In the genomic region with DNA sequence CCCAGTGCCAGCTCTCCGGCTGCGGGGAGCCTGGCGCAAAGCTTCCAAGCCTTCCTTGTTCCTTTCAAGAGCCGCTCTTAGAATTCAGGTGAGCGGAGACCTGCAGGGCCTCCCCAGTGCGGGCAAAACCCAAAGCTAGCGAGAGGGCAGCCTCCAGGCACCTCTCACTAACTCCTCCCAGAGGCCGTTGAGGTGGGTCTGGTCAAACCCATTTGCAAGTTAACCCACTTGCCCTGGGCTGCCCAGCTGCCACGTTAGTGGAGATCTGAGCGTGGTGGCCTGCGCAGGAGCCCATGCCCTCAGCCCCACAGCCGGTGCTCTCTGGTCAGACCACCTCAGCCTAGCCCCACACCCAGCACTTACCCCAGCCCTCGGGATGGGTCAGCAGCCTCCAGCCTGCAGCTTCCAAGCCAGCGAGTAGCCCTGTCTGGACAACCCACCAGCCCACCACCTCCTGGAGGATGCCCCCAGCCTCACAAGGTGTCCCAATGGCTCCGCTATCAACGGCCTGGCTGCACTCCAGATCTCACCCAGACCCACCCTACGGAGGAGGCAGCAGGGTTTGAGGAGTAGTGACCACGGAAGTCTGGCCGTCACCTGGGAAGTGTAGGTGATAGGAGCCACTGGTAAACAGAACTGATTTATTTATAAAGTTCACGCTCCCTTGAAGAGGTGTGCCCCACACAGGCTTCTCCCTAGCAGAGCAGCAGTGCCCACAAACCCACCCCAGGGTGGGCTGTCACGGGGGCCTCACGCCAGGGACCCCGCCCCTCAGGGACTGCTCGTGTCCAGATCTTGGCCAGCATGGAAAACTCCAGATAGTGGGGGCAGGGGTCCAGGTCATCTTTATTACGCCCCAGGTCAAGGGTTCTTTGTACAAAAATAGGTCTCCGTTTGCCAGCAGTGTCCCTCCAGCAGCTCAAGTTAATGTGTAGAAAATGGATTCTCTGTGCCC, we compare ENCODE assay signal across 8 cellular contexts. TPM values are rescaled to one million over a fixed set of nuclear protein-coding genes. Genes with fewer than 3 reads are reported as not detected.
DNase-seq lines count a peak whose midpoint lies in the region; ATAC-seq, FAIRE-seq and TF ChIP-seq lines count a peak whose summit lies in the region.
"Had no signal": no experiment of that assay in that cellular context is flagged by ENCODE, and none has a peak within 500 bp of the region (broad histone marks: within the 10 kb centered on the region; RNA-seq: fewer than 3 reads in every experiment).

No MANE protein-coding gene starts in this region.

- H3K4me1 Mint-ChIP-seq in activated CD8-positive, alpha-beta T cell treated with anti-CD3 and anti-CD28 coated beads, Interleukin-2, amount 10 ng/mL, durations not matched to agents 7 days and 5 days (ENCODE audit: low read depth), result peaks cover 36% of the 10 kb centered on the region
- H3K4me1 Mint-ChIP-seq in stimulated activated effector memory CD8-positive, alpha-beta T cell treated with anti-CD3 and anti-CD28 coated beads, Interleukin-12 subunit alpha, Interleukin-12 subunit beta, amount 100 ng/mL, for 72 hours, result peaks cover 34% of the 10 kb centered on the region

- dilution Hi-C loops in keratinocyte (cut with MboI; ENCODE audit: extremely low pct_ligation_motif_present, low sequenced_read_pairs), result no loop called here

- no peak for FAIRE-seq in keratinocyte (lab: Jason Lieb, UNC)
- FAIRE-seq: GM18507 had no signal

- no peak overlapping the region for H3K27ac Mint-ChIP-seq in activated CD8-positive, alpha-beta T cell treated with anti-CD3 and anti-CD28 coated beads, Interleukin-2, amount 10 ng/mL, durations not matched to agents 7 days and 5 days
- H3K27ac Mint-ChIP-seq in stimulated activated effector memory CD8-positive, alpha-beta T cell treated with anti-CD3 and anti-CD28 coated beads, Interleukin-12 subunit alpha, Interleukin-12 subunit beta, amount 100 ng/mL, for 72 hours, result peak overlapping the region; percentile 54

- no peak for ATAC-seq in activated CD8-positive, alpha-beta T cell treated with anti-CD3 and anti-CD28 coated beads, Interleukin-2, amount 10 ng/mL, durations not matched to agents 7 days and 5 days
- ATAC-seq in stimulated activated effector memory CD8-positive, alpha-beta T cell treated with anti-CD3 and anti-CD28 coated beads, Interleukin-12 subunit alpha, Interleukin-12 subunit beta, amount 100 ng/mL, for 72 hours, result no peak

- no peak overlapping the region for H3K4me3 ChIP-seq in keratinocyte (ENCODE audit: control insufficient read depth in 2 of 3, extremely low read depth in 1 of 3, insufficient read depth in 2 of 3, low read depth in 1 of 3, low read length in 3 of 3)

- POLR2A ChIA-PET in activated CD8-positive, alpha-beta T cell treated with anti-CD3 and anti-CD28 coated beads, Interleukin-2, amount 10 ng/mL, durations not matched to agents 7 days and 5 days (lab: Charles Lee), result no interaction called here

- H3K4me3 Mint-ChIP-seq in activated CD8-positive, alpha-beta T cell treated with anti-CD3 and anti-CD28 coated beads, Interleukin-2, amount 10 ng/mL, durations not matched to agents 7 days and 5 days, result peak overlapping the region; percentile 28
- H3K4me3 Mint-ChIP-seq in stimulated activated effector memory CD8-positive, alpha-beta T cell treated with anti-CD3 and anti-CD28 coated beads, Interleukin-12 subunit alpha, Interleukin-12 subunit beta, amount 100 ng/mL, for 72 hours, result peak overlapping the region; percentile 71

- H3K36me3 ChIP-seq in keratinocyte (ENCODE audit: control insufficient read depth in 2 of 2, extremely low read depth in 1 of 2, insufficient read depth in 2 of 2, low read length in 2 of 2), result no peaks in the 10 kb centered on the region

- H3K36me3 Mint-ChIP-seq in activated CD8-positive, alpha-beta T cell treated with anti-CD3 and anti-CD28 coated beads, Interleukin-2, amount 10 ng/mL, durations not matched to agents 7 days and 5 days (ENCODE audit: low read depth), result no peaks in the 10 kb centered on the region
- H3K36me3 Mint-ChIP-seq in stimulated activated effector memory CD8-positive, alpha-beta T cell treated with anti-CD3 and anti-CD28 coated beads, Interleukin-12 subunit alpha, Interleukin-12 subunit beta, amount 100 ng/mL, for 72 hours, result peaks cover 6% of the 10 kb centered on the region

- no peaks in the 10 kb centered on the region for H3K79me2 ChIP-seq in keratinocyte (ENCODE audit: control insufficient read depth, insufficient read depth, low read length)

- peaks cover 3% of the 10 kb centered on the region for H3K4me1 ChIP-seq in keratinocyte (ENCODE audit: control insufficient read depth, extremely low read depth, insufficient read depth, low read length)

- no peaks in the 10 kb centered on the region for H3K9me3 Mint-ChIP-seq in activated CD8-positive, alpha-beta T cell treated with anti-CD3 and anti-CD28 coated beads, Interleukin-2, amount 10 ng/mL, durations not matched to agents 7 days and 5 days (ENCODE audit: insufficient read depth)
- H3K9me3 Mint-ChIP-seq in stimulated activated effector memory CD8-positive, alpha-beta T cell treated with anti-CD3 and anti-CD28 coated beads, Interleukin-12 subunit alpha, Interleukin-12 subunit beta, amount 100 ng/mL, for 72 hours, result no peaks in the 10 kb centered on the region

- H3K4me2 ChIP-seq in keratinocyte (ENCODE audit: control insufficient read depth, extremely low read depth, insufficient read depth, low read depth, low read length), result peak overlapping the region; percentile 16

- peaks cover 35% of the 10 kb centered on the region for H3K27me3 ChIP-seq in keratinocyte (ENCODE audit: control insufficient read depth, extremely low read depth, insufficient read depth, low read length)

- no peak for TF ChIP-seq CTCF in keratinocyte (optimal IDR thresholded peaks at IDR 0.05 in 1 of 3, IDR thresholded peaks at IDR 0.05 in 1 of 3, conservative IDR thresholded peaks at IDR 0.05 in 1 of 3; ENCODE audit: extremely low read depth in 1 of 3, insufficient read depth in 2 of 3, low read length in 3 of 3)

- peaks cover 26% of the 10 kb centered on the region for H3K27me3 Mint-ChIP-seq in activated CD8-positive, alpha-beta T cell treated with anti-CD3 and anti-CD28 coated beads, Interleukin-2, amount 10 ng/mL, durations not matched to agents 7 days and 5 days (ENCODE audit: low read depth)

- no peak overlapping the region for H3K9ac ChIP-seq in keratinocyte (ENCODE audit: control insufficient read depth, extremely low read depth, insufficient read depth, low read length)

- peak; percentile 48 for DNase-seq in HT-29 (ENCODE audit: low spot score)
- DNase-seq in activated CD8-positive, alpha-beta T cell treated with anti-CD3 and anti-CD28 coated beads, Interleukin-2, amount 10 ng/mL, durations not matched to agents 7 days and 5 days, result peak; percentile 19
- no peak for DNase-seq in keratinocyte (ENCODE audit: low read depth, low spot score)
- DNase-seq in stimulated activated effector memory CD8-positive, alpha-beta T cell treated with anti-CD3 and anti-CD28 coated beads, Interleukin-12 subunit alpha, Interleukin-12 subunit beta, amount 100 ng/mL, for 72 hours (ENCODE audit: low spot score in 2 of 2), result peak in 1 of 2 donors; percentile 50
- no peak for DNase-seq in AML-193 (lab: John Stamatoyannopoulos, UW)
- DNase-seq in DMS153 treated with DMSO at 0.1 percent for 48 hours (lab: John Stamatoyannopoulos, UW; ENCODE audit: unreplicated experiment), result no peak
- no peak for DNase-seq in NCI-H1436 treated with DMSO at 0.1 percent for 48 hours (lab: John Stamatoyannopoulos, UW)

- no peaks in the 10 kb centered on the region for H4K20me1 ChIP-seq in keratinocyte (ENCODE audit: control insufficient read depth, extremely low read depth, insufficient read depth, low read length)

- CTCF ChIA-PET in activated CD8-positive, alpha-beta T cell treated with anti-CD3 and anti-CD28 coated beads, Interleukin-2, amount 10 ng/mL, durations not matched to agents 7 days and 5 days (lab: Charles Lee), result interaction anchor here (0.9 to 1.1 kb wide), 2 partner anchors 11 to 37 kb away, joined by 3 read pairs; no protein-coding TSS in a partner anchor

- no peak overlapping the region for H2AFZ ChIP-seq in keratinocyte (ENCODE audit: control insufficient read depth, low read length)

- H3K27ac ChIP-seq in keratinocyte (ENCODE audit: control insufficient read depth, insufficient read depth, low read length), result no peak overlapping the region

- H3K9me3 ChIP-seq in keratinocyte (ENCODE audit: control insufficient read depth, low read depth, low read length), result no peaks in the 10 kb centered on the region

- H3K9me1 ChIP-seq in keratinocyte (ENCODE audit: control insufficient read depth, extremely low read depth, insufficient read depth, low read length), result no peaks in the 10 kb centered on the region

RNA-seq across cellular contexts. Expression of a gene that starts 2.2 kb away (rescaled TPM):
- 5.0 and 6.8 TPM in 2 replicates for total RNA-seq in HT-29 (2014; rRNA removed; shearing (Covaris generic))
- total RNA-seq in activated CD8-positive, alpha-beta T cell treated with anti-CD3 and anti-CD28 coated beads, Interleukin-2, amount 10 ng/mL, durations not matched to agents 7 days and 5 days, result under 1 TPM; 0.13 to 0.53 TPM
- polyA plus RNA-seq in keratinocyte, result 0.07 to 0.36 TPM (median 0.26 TPM) in 3 replicates
- not detected for polyA plus RNA-seq in keratinocyte (2011; ENCODE audit: low read depth)
- polyA plus RNA-seq in keratinocyte (2011; cell fraction: cytosol; rRNA removed), result 0.19 TPM in 1 of 2 replicates, not detected in the other
- 0.07 TPM in 1 of 2 replicates, not detected in the other for polyA plus RNA-seq in keratinocyte (2011; cell fraction: nucleus; rRNA removed)
- 0.09 TPM in 1 of 2 replicates, not detected in the other for polyA plus RNA-seq in keratinocyte (2012; ENCODE audit: low replicate concordance)
- polyA minus RNA-seq in keratinocyte, result 0.10 to 0.13 TPM in 2 of 3 replicates, not detected in the other
- polyA minus RNA-seq in keratinocyte (2011; cell fraction: cytosol; rRNA and poly(A)+ RNA removed), result not detected
- not detected in 2 replicates for polyA minus RNA-seq in keratinocyte (2011; cell fraction: nucleus; rRNA and poly(A)+ RNA removed)

RNA-seq across cellular contexts. Expression of a gene that starts 33.6 kb away (rescaled TPM):
- total RNA-seq in HT-29 (2014; rRNA removed; shearing (Covaris generic)), result 0.81 and 1.3 TPM in 2 replicates
- 10 to 100 TPM; 37.1 to 43.2 TPM for total RNA-seq in activated CD8-positive, alpha-beta T cell treated with anti-CD3 and anti-CD28 coated beads, Interleukin-2, amount 10 ng/mL, durations not matched to agents 7 days and 5 days
- not detected in 3 replicates for polyA plus RNA-seq in keratinocyte
- polyA plus RNA-seq in keratinocyte (2011; ENCODE audit: low read depth), result not detected
- polyA plus RNA-seq in keratinocyte (2011; cell fraction: cytosol; rRNA removed), result not detected in 2 replicates
- polyA plus RNA-seq in keratinocyte (2011; cell fraction: nucleus; rRNA removed), result not detected in 2 replicates
- not detected in 2 replicates for polyA plus RNA-seq in keratinocyte (2012; ENCODE audit: low replicate concordance)
- polyA minus RNA-seq in keratinocyte, result not detected in 3 replicates
- polyA minus RNA-seq in keratinocyte (2011; cell fraction: cytosol; rRNA and poly(A)+ RNA removed), result not detected
- not detected in 2 replicates for polyA minus RNA-seq in keratinocyte (2011; cell fraction: nucleus; rRNA and poly(A)+ RNA removed)

RNA-seq across cellular contexts. Expression of a gene that starts 33.7 kb away (rescaled TPM):
- 1.4 and 2.5 TPM in 2 replicates for total RNA-seq in HT-29 (2014; rRNA removed; shearing (Covaris generic))
- 10 to 100 TPM; 39.7 to 47.0 TPM for total RNA-seq in activated CD8-positive, alpha-beta T cell treated with anti-CD3 and anti-CD28 coated beads, Interleukin-2, amount 10 ng/mL, durations not matched to agents 7 days and 5 days
- polyA plus RNA-seq in keratinocyte, result not detected in 3 replicates
- polyA plus RNA-seq in keratinocyte (2011; ENCODE audit: low read depth), result not detected
- polyA plus RNA-seq in keratinocyte (2011; cell fraction: cytosol; rRNA removed), result not detected in 2 replicates
- not detected in 2 replicates for polyA plus RNA-seq in keratinocyte (2011; cell fraction: nucleus; rRNA removed)
- not detected in 2 replicates for polyA plus RNA-seq in keratinocyte (2012; ENCODE audit: low replicate concordance)
- not detected in 3 replicates for polyA minus RNA-seq in keratinocyte
- polyA minus RNA-seq in keratinocyte (2011; cell fraction: cytosol; rRNA and poly(A)+ RNA removed), result not detected
- not detected in 2 replicates for polyA minus RNA-seq in keratinocyte (2011; cell fraction: nucleus; rRNA and poly(A)+ RNA removed)

Comparison
In these comparisons a context has a peak if more than half of its experiments do, and no peak if none do; other contexts are left out.
1. DNase-seq: peak in HT-29 (single experiment) and activated CD8-positive, alpha-beta T cell treated with anti-CD3 and anti-CD28 coated beads, Interleukin-2, amount 10 ng/mL, durations not matched to agents 7 days and 5 days (single experiment); none in keratinocyte (single experiment), AML-193 (0 of 2), DMS153 treated with DMSO at 0.1 percent for 48 hours (single experiment) and NCI-H1436 treated with DMSO at 0.1 percent for 48 hours (single experiment).
2. RNA of a gene that starts 33.6 kb away (total RNA-seq): 37.1 to 43.2 TPM in activated CD8-positive, alpha-beta T cell treated with anti-CD3 and anti-CD28 coated beads, Interleukin-2, amount 10 ng/mL, durations not matched to agents 7 days and 5 days; 0.81 to 1.3 TPM in HT-29; every median in the first group is over 10 times any median in the second.
3. RNA of a gene that starts 33.7 kb away (total RNA-seq): 39.7 to 47.0 TPM in activated CD8-positive, alpha-beta T cell treated with anti-CD3 and anti-CD28 coated beads, Interleukin-2, amount 10 ng/mL, durations not matched to agents 7 days and 5 days; 1.4 to 2.5 TPM in HT-29; every median in the first group is over 10 times any median in the second.